ENCODE assay signal across 8 cellular contexts in the genomic region with DNA sequence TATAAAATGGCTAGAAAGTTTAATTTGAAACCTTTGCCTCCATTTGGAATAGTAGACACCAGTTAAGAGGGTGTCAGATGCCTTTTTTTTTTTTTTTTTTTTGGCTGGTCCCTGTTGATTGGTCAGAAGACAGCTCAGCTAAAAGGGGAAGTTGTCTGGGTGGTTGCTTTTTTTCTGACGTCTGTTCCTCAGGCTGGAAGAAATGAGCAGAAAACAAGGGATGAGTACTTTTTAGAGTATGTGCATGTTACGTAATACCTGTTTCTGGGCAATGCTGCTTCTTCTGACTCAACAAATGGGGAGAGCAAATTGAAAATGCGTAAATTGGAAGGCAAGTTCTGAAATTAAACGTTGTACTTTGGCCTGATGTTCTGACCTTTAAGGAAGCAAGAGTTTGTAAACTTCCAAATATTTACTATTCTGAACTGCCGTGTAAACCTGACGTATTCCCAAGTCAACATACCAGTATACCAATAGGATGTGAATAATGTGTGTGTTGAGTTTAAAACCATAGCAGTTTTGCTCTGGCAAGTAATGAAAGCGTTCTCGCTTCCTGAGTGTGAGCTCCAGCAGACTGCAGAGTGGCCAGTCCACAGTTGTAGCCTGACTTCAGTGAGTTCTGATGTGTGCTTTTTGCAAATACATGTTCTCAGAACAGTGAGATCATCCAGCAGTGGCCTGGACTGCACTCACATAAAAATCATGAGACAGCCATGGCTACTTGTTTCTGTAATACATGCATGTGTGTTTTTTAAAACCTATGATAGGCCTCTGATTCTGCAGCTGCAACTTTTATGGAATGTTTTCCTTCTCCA. TPM values are rescaled to one million over a fixed set of nuclear protein-coding genes. Genes with fewer than 3 reads are reported as not detected.
DNase-seq lines count a peak whose midpoint lies in the region; ATAC-seq and TF ChIP-seq lines count a peak whose summit lies in the region.

No MANE protein-coding gene starts in this region.

- peaks cover 10% of the 10 kb centered on the region; the same call in 1 of the 2 replicates for H3K9me3 Mint-ChIP-seq in HFFc6
- H3K9me3 Mint-ChIP-seq in activated B cell treated with CpG ODN at 0.5 μM for 24 hours, result no peaks in the 10 kb centered on the region
- no peaks in the 10 kb centered on the region for H3K9me3 Mint-ChIP-seq in stimulated activated naive CD8-positive, alpha-beta T cell treated with anti-CD3 and anti-CD28 coated beads, Interleukin-15, amount 100 ng/mL, for 72 hours

- peak overlapping the region; percentile 80 for H3K4me3 ChIP-seq in left ventricle myocardium inferior

- H3K36me3 ChIP-seq in left ventricle myocardium inferior, result peaks cover 9% of the 10 kb centered on the region

- peak overlapping the region; percentile 95 for H3K27ac ChIP-seq in left ventricle myocardium inferior (replicated peaks)

- POLR2A ChIA-PET in activated B cell treated with CpG ODN at 0.5 μM for 24 hours (lab: Charles Lee), result interaction anchor here (0.6 to 4.5 kb wide), 11 partner anchors 11 to 367 kb away, joined by 5 to 57 read pairs (median 15); a partner anchor contains a TSS

- H3K4me1 Mint-ChIP-seq in HFFc6 (ENCODE audit: low read depth), result peaks cover 32% of the 10 kb centered on the region
- H3K4me1 Mint-ChIP-seq in activated B cell treated with CpG ODN at 0.5 μM for 24 hours, result peaks cover 43% of the 10 kb centered on the region
- peaks cover 39% of the 10 kb centered on the region for H3K4me1 Mint-ChIP-seq in stimulated activated naive CD8-positive, alpha-beta T cell treated with anti-CD3 and anti-CD28 coated beads, Interleukin-15, amount 100 ng/mL, for 72 hours

- ATAC-seq in activated B cell treated with CpG ODN at 0.5 μM for 24 hours (ENCODE audit: low read depth) (no peak), HG02938 (IDR thresholded peaks at IDR 0.05; ENCODE audit: unreplicated experiment) (no peak)
- ATAC-seq in stimulated activated naive CD8-positive, alpha-beta T cell treated with anti-CD3 and anti-CD28 coated beads, Interleukin-15, amount 100 ng/mL, for 72 hours, result no peak

- TF ChIP-seq CTCF in HFFc6 (IDR thresholded peaks at IDR 0.05) (no peak), activated B cell treated with CpG ODN at 0.5 μM for 24 hours (IDR thresholded peaks at IDR 0.05) (no peak), left ventricle myocardium inferior (IDR thresholded peaks at IDR 0.05; ENCODE audit: borderline replicate concordance) (no peak)

- H3K27me3 ChIP-seq in left ventricle myocardium inferior (ENCODE audit: low read depth), result no peaks in the 10 kb centered on the region

- H3K27ac Mint-ChIP-seq in HFFc6, result peak overlapping the region; percentile 98
- H3K27ac Mint-ChIP-seq in activated B cell treated with CpG ODN at 0.5 μM for 24 hours, result peak overlapping the region; percentile 95
- peak overlapping the region; percentile 34 to 97 for H3K27ac Mint-ChIP-seq in stimulated activated naive CD8-positive, alpha-beta T cell treated with anti-CD3 and anti-CD28 coated beads, Interleukin-15, amount 100 ng/mL, for 72 hours

- H3K4me1 ChIP-seq in left ventricle myocardium inferior, result peaks cover 11% of the 10 kb centered on the region

- H3K36me3 Mint-ChIP-seq in HFFc6 (ENCODE audit: low read depth) (peaks cover 24% of the 10 kb centered on the region), activated B cell treated with CpG ODN at 0.5 μM for 24 hours (ENCODE audit: low read depth) (peaks cover 34% of the 10 kb centered on the region)

- H3K27me3 Mint-ChIP-seq in HFFc6 (ENCODE audit: insufficient read depth) (peaks cover 8% of the 10 kb centered on the region; the same call in 1 of the 2 replicates), activated B cell treated with CpG ODN at 0.5 μM for 24 hours (no peaks in the 10 kb centered on the region)
- H3K27me3 Mint-ChIP-seq in stimulated activated naive CD8-positive, alpha-beta T cell treated with anti-CD3 and anti-CD28 coated beads, Interleukin-15, amount 100 ng/mL, for 72 hours, result no peaks in the 10 kb centered on the region

- DNase-seq in AG08396 (ENCODE audit: low spot score) (peak; percentile 52), HFFc6 (peak; percentile 84), activated B cell treated with CpG ODN at 0.5 μM for 24 hours (no peak), left ventricle myocardium inferior (no peak), UCSD-AML1 (lab: John Stamatoyannopoulos, UW; ENCODE audit: unreplicated experiment) (no peak)
- peak in 1 of 2 donors; percentile 16 for DNase-seq in stimulated activated naive CD8-positive, alpha-beta T cell treated with anti-CD3 and anti-CD28 coated beads, Interleukin-15, amount 100 ng/mL, for 72 hours
- no peak for DNase-seq in stimulated activated CD4-positive, alpha-beta T cell treated with anti-CD3 and anti-CD28 coated beads, Interleukin-4, amount 100 ng/mL, for 1 hour

- intact Hi-C loops in activated B cell treated with CpG ODN at 0.5 μM for 24 hours (cut with micrococcal nuclease), result loop anchor here (5.0 kb wide), 1 partner anchor 33 kb away; no protein-coding TSS in a partner anchor
- intact Hi-C loops in left ventricle myocardium inferior (cut with micrococcal nuclease), result loop anchor here (5.0 kb wide), 1 partner anchor 118 kb away; no protein-coding TSS in a partner anchor

- H3K4me3 Mint-ChIP-seq in HFFc6 (peak overlapping the region; percentile 95), activated B cell treated with CpG ODN at 0.5 μM for 24 hours (peak overlapping the region; percentile 94)
- H3K4me3 Mint-ChIP-seq in stimulated activated naive CD8-positive, alpha-beta T cell treated with anti-CD3 and anti-CD28 coated beads, Interleukin-15, amount 100 ng/mL, for 72 hours, result peak overlapping the region; percentile 94 to 98

- H3K9me3 ChIP-seq in left ventricle myocardium inferior (replicated peaks), result no peaks in the 10 kb centered on the region

- CTCF ChIA-PET in activated B cell treated with CpG ODN at 0.5 μM for 24 hours (lab: Charles Lee), result interaction anchor here (4.8 kb wide), 1 partner anchor 117 kb away, joined by 56 read pairs; no protein-coding TSS in a partner anchor

RNA-seq across cellular contexts. Expression of a gene that starts 1.7 kb away (rescaled TPM):
- total RNA-seq in HFFc6 (2021; fragmentation: NEBNext Ultra II Directional; extraction: Animal tissue kit (Norgen Biotek cat#: 25700)), result 10 to 100 TPM; 65.4 to 79.0 (median 75.3) TPM
- total RNA-seq in activated B cell treated with CpG ODN at 0.5 μM for 24 hours, result 75.1 and 88.9 TPM in 2 replicates
- 99.7 TPM for total RNA-seq in left ventricle myocardium inferior

RNA-seq across cellular contexts. Expression of a gene that starts 41.6 kb away (rescaled TPM):
- total RNA-seq in HFFc6 (2021; fragmentation: NEBNext Ultra II Directional; extraction: Animal tissue kit (Norgen Biotek cat#: 25700)), result 10 to 100 TPM; 49.1 to 52.8 (median 50.3) TPM
- total RNA-seq in activated B cell treated with CpG ODN at 0.5 μM for 24 hours (46.0 and 49.4 TPM in 2 replicates), left ventricle myocardium inferior (49.1 TPM)

Comparison
In these comparisons a context has a peak if more than half of its experiments do, and no peak if none do; other contexts are left out.
1. DNase-seq: peak in AG08396 (single experiment) and HFFc6 (single experiment); none in activated B cell treated with CpG ODN at 0.5 μM for 24 hours (single experiment), left ventricle myocardium inferior (single experiment), stimulated activated CD4-positive, alpha-beta T cell treated with anti-CD3 and anti-CD28 coated beads, Interleukin-4, amount 100 ng/mL, for 1 hour (single experiment) and UCSD-AML1 (single experiment).
2. Peak in every context shown above with its lines, with median percentiles within 50 percentile points of each other: H3K27ac Mint-ChIP-seq and H3K4me3 Mint-ChIP-seq.